18 cellular contexts compared by ENCODE assay signal in genomic region chr9:97781902-97782301, GRCh38.
"Had no signal": no experiment of that assay in that cellular context is flagged by ENCODE, and none has a peak within 500 bp of the region (broad histone marks: within the 10 kb centered on the region; RNA-seq: fewer than 3 reads in every experiment).

No MANE protein-coding gene starts in this region.

- H3K4me3 ChIP-seq: colonic mucosa, heart right ventricle, lung, tibial nerve, uterus had no signal

- H3K27ac ChIP-seq: colonic mucosa, heart right ventricle, tibial nerve, uterus had no signal

- H3K27me3 ChIP-seq: colonic mucosa, tibial nerve, uterus had no signal

- DNase-seq: activated CD4-positive, alpha-beta T cell treated with anti-CD3 and anti-CD28 coated beads for 36 hours; activated CD4-positive, alpha-beta T cell treated with anti-CD3 and anti-CD28 coated beads, Interleukin-2, amount 50 U/mL, for 4 hours; activated CD8-positive, alpha-beta memory T cell treated with anti-CD3 and anti-CD28 coated beads for 24 hours; activated CD8-positive, alpha-beta memory T cell treated with anti-CD3 and anti-CD28 coated beads, Interleukin-2, amount 50 U/mL, for 4 hours; activated T-cell treated with anti-CD3 and anti-CD28 coated beads, Interleukin-2, amount 50 U/mL, for 24 hours; colonic mucosa; heart right ventricle; left colon; natural killer cell; retina; stimulated activated CD4-positive, alpha-beta T cell treated with anti-CD3 and anti-CD28 coated beads, Interleukin-4, amount 100 ng/mL, for 4 hours; stimulated activated naive CD8-positive, alpha-beta T cell treated with anti-CD3 and anti-CD28 coated beads, Interleukin-15, Interleukin-2, amounts not matched to agents 100 U/mL and 50 U/mL, for 24 hours; T-helper 1 cell; uterus had no signal

- H3K4me1 ChIP-seq: colonic mucosa, heart right ventricle, tibial nerve, uterus had no signal

- ATAC-seq: activated CD4-positive, alpha-beta T cell treated with anti-CD3 and anti-CD28 coated beads for 36 hours; activated T-helper 17 cell treated with anti-CD3 and anti-CD28 coated beads, Interleukin-2, amount 50 U/mL, for 72 hours; heart right ventricle; left colon; natural killer cell; stimulated activated naive CD8-positive, alpha-beta T cell treated with anti-CD3 and anti-CD28 coated beads, Interleukin-15, Interleukin-2, amounts not matched to agents 100 U/mL and 50 U/mL, for 24 hours; WTC11 had no signal

- H3K36me3 ChIP-seq: colonic mucosa, heart right ventricle, tibial nerve, uterus had no signal

- H3K9me3 ChIP-seq: colonic mucosa, uterus had no signal
